1 cellular context compared by ENCODE assay signal in genomic region chr18:23503038-23503966, GRCh38.
TF ChIP-seq lines count a peak whose summit lies in the region.

Gene RMC1, plus strand, starts transcription at chr18:23503511. Its CDS starts 108 bp downstream, at chr18:23503619.

TF ChIP-seq in HepG2, 621 proteins besides CTCF, POLR2A, EP300 and RAD21 (continued from another document and continues in another):
- peak; percentile 66; the same call in 1 of the 2 replicates for TF ChIP-seq GATA4 (IDR thresholded peaks at IDR 0.05; ENCODE audit: borderline replicate concordance, low read depth)
- peak; percentile 78; the same call in 1 of the 2 replicates for TF ChIP-seq ELF4 (CRISPR knock-in tag; IDR thresholded peaks at IDR 0.05; ENCODE audit: borderline replicate concordance)
- no peak for TF ChIP-seq CBX1 (IDR thresholded peaks at IDR 0.05; ENCODE audit: low read depth)
- no peak for TF ChIP-seq ZNF549 (CRISPR knock-in tag; IDR thresholded peaks at IDR 0.05)
- TF ChIP-seq ZNF777 (CRISPR knock-in tag; IDR thresholded peaks at IDR 0.05), result peak; percentile 66
- TF ChIP-seq JARID2 (CRISPR knock-in tag; IDR thresholded peaks at IDR 0.05; ENCODE audit: insufficient replicate concordance), result no peak
- TF ChIP-seq ZNF644 (CRISPR knock-in tag; IDR thresholded peaks at IDR 0.05; ENCODE audit: low read depth), result no peak
- TF ChIP-seq TBX2 (CRISPR knock-in tag; IDR thresholded peaks at IDR 0.05; ENCODE audit: borderline replicate concordance), result peak; percentile 83; the same call in 1 of the 2 replicates
- no peak for TF ChIP-seq NCOA1 (CRISPR knock-in tag; IDR thresholded peaks at IDR 0.05)
- 0 out of 2 replicates have a peak, but pooled peaks have one; percentile 39 for TF ChIP-seq ZNF619 (CRISPR knock-in tag; IDR thresholded peaks at IDR 0.05)
- peak; percentile 26; the same call in 1 of the 2 replicates for TF ChIP-seq ZNF704 (CRISPR knock-in tag; IDR thresholded peaks at IDR 0.05; ENCODE audit: borderline replicate concordance)
- no peak; the same call in 1 of the 2 replicates for TF ChIP-seq HMGXB3 (CRISPR knock-in tag; IDR thresholded peaks at IDR 0.05; ENCODE audit: borderline replicate concordance)
- no peak for TF ChIP-seq TRAFD1 (CRISPR knock-in tag; IDR thresholded peaks at IDR 0.05; ENCODE audit: borderline replicate concordance)
- TF ChIP-seq RFX5 (IDR thresholded peaks at IDR 0.05; ENCODE audit: low read depth, low read length), result no peak
- TF ChIP-seq RNF2 (conservative IDR thresholded peaks at IDR 0.05; ENCODE audit: low read depth), result peak; percentile 87
- TF ChIP-seq ZNF557 (CRISPR knock-in tag; IDR thresholded peaks at IDR 0.05), result no peak
- TF ChIP-seq XRCC5 (optimal IDR thresholded peaks at IDR 0.05; ENCODE audit: low read length), result peak; percentile 83
- TF ChIP-seq ZHX1 (CRISPR knock-in tag; IDR thresholded peaks at IDR 0.05; ENCODE audit: low read depth), result 0 out of 2 replicates have a peak, but pooled peaks have one; percentile 16
- TF ChIP-seq NFE2 (CRISPR knock-in tag; IDR thresholded peaks at IDR 0.05), result no peak
- TF ChIP-seq ZNF770 (CRISPR knock-in tag; IDR thresholded peaks at IDR 0.05), result peak; percentile 66
- TF ChIP-seq ZNF160 (CRISPR knock-in tag; IDR thresholded peaks at IDR 0.05), result no peak
- peak; percentile 80 for TF ChIP-seq ZFX (CRISPR knock-in tag; IDR thresholded peaks at IDR 0.05; ENCODE audit: low read depth)
- TF ChIP-seq BRD4 (CRISPR knock-in tag; IDR thresholded peaks at IDR 0.05), result no peak
- peak; percentile 84 for TF ChIP-seq POGZ (CRISPR knock-in tag; IDR thresholded peaks at IDR 0.05)
- TF ChIP-seq BCLAF1 (IDR thresholded peaks at IDR 0.05), result no peak
- TF ChIP-seq PAX8 (CRISPR knock-in tag; IDR thresholded peaks at IDR 0.05; ENCODE audit: borderline replicate concordance), result peak; percentile 79; the same call in 1 of the 2 replicates
- TF ChIP-seq ZFP90 (CRISPR knock-in tag; IDR thresholded peaks at IDR 0.05; ENCODE audit: borderline replicate concordance), result no peak
- no peak for TF ChIP-seq PLRG1 (conservative IDR thresholded peaks at IDR 0.05)
- TF ChIP-seq ZMAT3 (CRISPR knock-in tag; conservative IDR thresholded peaks at IDR 0.05), result 0 out of 2 replicates have a peak, but pooled peaks have one; percentile 35
- no peak; the same call in 1 of the 2 replicates for TF ChIP-seq ZNF614 (CRISPR knock-in tag; IDR thresholded peaks at IDR 0.05; ENCODE audit: borderline replicate concordance)
- no peak for TF ChIP-seq SRY (CRISPR knock-in tag; IDR thresholded peaks at IDR 0.05)
- TF ChIP-seq NR2C2 (CRISPR knock-in tag; IDR thresholded peaks at IDR 0.05; ENCODE audit: borderline replicate concordance), result peak; percentile 91
- no peak for TF ChIP-seq EEA1 (CRISPR knock-in tag; IDR thresholded peaks at IDR 0.05; ENCODE audit: borderline replicate concordance)
- TF ChIP-seq ZNF577 (CRISPR knock-in tag; IDR thresholded peaks at IDR 0.05; ENCODE audit: borderline replicate concordance, low read depth), result no peak
- TF ChIP-seq CERS6 (CRISPR knock-in tag; IDR thresholded peaks at IDR 0.05), result no peak
- TF ChIP-seq HOXA5 (CRISPR knock-in tag; IDR thresholded peaks at IDR 0.05), result peak; percentile 69; the same call in 1 of the 2 replicates
- TF ChIP-seq SRSF9 (IDR thresholded peaks at IDR 0.05; ENCODE audit: borderline replicate concordance, insufficient read depth, low read depth, low read length, poor library complexity, severe bottlenecking), result no peak
- no peak for TF ChIP-seq TOE1 (CRISPR knock-in tag; IDR thresholded peaks at IDR 0.05)
- 0 out of 2 replicates have a peak, but pooled peaks have one; percentile 30 for TF ChIP-seq CHD2 (IDR thresholded peaks at IDR 0.05; ENCODE audit: low read depth, low read length)
- TF ChIP-seq CBX2 (IDR thresholded peaks at IDR 0.05; ENCODE audit: low read depth, low read length), result no peak
- no peak for TF ChIP-seq CBX2 (CRISPR knock-in tag; IDR thresholded peaks at IDR 0.05; ENCODE audit: low read depth)
- TF ChIP-seq ZNF501 (CRISPR knock-in tag; IDR thresholded peaks at IDR 0.05), result peak; percentile 94
- no peak for TF ChIP-seq HNF4G (IDR thresholded peaks at IDR 0.05; ENCODE audit: borderline replicate concordance, low read depth, low read length)
- TF ChIP-seq HNF4G (CRISPR knock-in tag; IDR thresholded peaks at IDR 0.05; ENCODE audit: borderline replicate concordance, low read depth), result no peak
- no peak for TF ChIP-seq ATRX (CRISPR knock-in tag; IDR thresholded peaks at IDR 0.05; ENCODE audit: borderline replicate concordance)
